Comparison of ENCODE assay signal across 8 cellular contexts in the genomic region with DNA sequence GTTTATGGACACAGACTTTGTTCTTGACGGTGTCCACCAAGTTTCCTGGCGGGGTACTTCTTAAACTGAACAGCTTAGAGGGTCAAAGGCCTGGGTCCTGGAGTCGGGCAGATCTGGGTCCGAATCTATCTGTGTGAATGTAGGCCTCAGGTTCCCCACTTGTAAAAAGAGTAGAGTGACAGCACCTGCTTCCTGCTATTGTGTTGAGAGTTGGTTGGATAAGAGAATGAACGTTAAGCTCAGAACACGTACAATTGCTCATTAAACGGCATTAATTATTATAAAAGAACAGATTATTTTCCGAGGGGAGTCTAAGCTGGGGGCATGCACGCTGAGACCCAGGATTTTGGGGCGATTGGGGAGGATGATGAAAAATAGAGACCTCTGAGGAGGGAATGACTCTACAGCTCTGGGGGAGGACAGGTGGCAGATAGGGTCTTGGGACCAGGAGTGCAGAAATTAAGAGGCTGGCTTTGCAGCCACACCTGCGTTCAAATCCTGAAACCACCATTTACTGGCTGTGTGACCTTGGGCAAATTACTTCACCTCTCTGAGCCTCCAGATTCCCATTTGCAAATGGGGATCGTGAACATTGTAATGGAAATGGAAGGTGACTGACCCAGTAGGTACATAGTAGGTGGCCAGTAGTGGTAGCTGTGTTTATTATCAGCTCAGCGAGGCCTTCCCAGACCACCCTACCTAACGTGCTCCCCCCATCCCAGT. TPM values are rescaled to one million over a fixed set of nuclear protein-coding genes. Genes with fewer than 3 reads are reported as not detected.
DNase-seq lines count a peak whose midpoint lies in the region; ATAC-seq and TF ChIP-seq lines count a peak whose summit lies in the region.

No MANE protein-coding gene starts in this region.

- H3K36me3 ChIP-seq in heart right ventricle (no peaks in the 10 kb centered on the region), mesodermal cell (ENCODE audit: control insufficient read depth, insufficient read depth, low read length) (peaks cover 1% of the 10 kb centered on the region), aorta (ENCODE audit: control insufficient read depth in 1 of 2, insufficient read depth in 2 of 2, low read length in 1 of 2) (no peaks in the 10 kb centered on the region)

- H3K27ac ChIP-seq in heart right ventricle (peak overlapping the region in 7 of 10 donors; percentile 78 to 89 (median 84)), mesodermal cell (ENCODE audit: low read depth, low read length, severe bottlenecking) (no peak overlapping the region), aorta (ENCODE audit: low read depth in 1 of 2, low read length in 2 of 2) (no peak overlapping the region)

- H3K4me3 ChIP-seq in heart right ventricle, result peak overlapping the region; percentile 62 to 97 (median 84)
- peak overlapping the region; percentile 91 for H3K4me3 ChIP-seq in mesodermal cell (ENCODE audit: extremely low read depth, insufficient read depth, low read length, poor library complexity, severe bottlenecking)
- H3K4me3 ChIP-seq in aorta (ENCODE audit: low read length in 2 of 2), result peak overlapping the region; percentile 73 to 94

- peaks cover 4% of the 10 kb centered on the region for H3K27me3 Mint-ChIP-seq in brain

- peaks cover 71% of the 10 kb centered on the region for H3K4me1 Mint-ChIP-seq in brain

- no peaks in the 10 kb centered on the region for H3K9me3 ChIP-seq in heart right ventricle
- H3K9me3 ChIP-seq in mesodermal cell (ENCODE audit: control insufficient read depth, low read length), result no peaks in the 10 kb centered on the region
- H3K9me3 ChIP-seq in aorta (ENCODE audit: control insufficient read depth, low read length), result no peaks in the 10 kb centered on the region

- peak overlapping the region; percentile 86 to 96 (median 91) for H3K4me3 Mint-ChIP-seq in brain

- H3K27ac Mint-ChIP-seq in brain, result peak overlapping the region; percentile 9 to 88 (median 77)

- no peak for DNase-seq in heart right ventricle
- no peak for DNase-seq in left cardiac atrium
- DNase-seq in aorta, result no peak

- whole genome bisulfite sequencing in heart right ventricle, 2 donors, result 35 to 37% methylated on average over 14 of the region's 14 CpGs
- 48 to 52% methylated on average over 9 to 13 of the region's 14 CpGs for WGBS in mesodermal cell (ENCODE audit: insufficient coverage in 2 of 2), 2 experiments
- 35 to 39% methylated on average over 14 of the region's 14 CpGs for WGBS in aorta, 2 donors

- H3K4me1 ChIP-seq in heart right ventricle (peaks cover 9 to 65% (median 48%) of the 10 kb centered on the region in 9 donors), mesodermal cell (ENCODE audit: control insufficient read depth, insufficient read depth, low read length, poor library complexity, severe bottlenecking) (peaks cover 47% of the 10 kb centered on the region), aorta (ENCODE audit: control insufficient read depth in 1 of 2, insufficient read depth in 2 of 2, low read length in 2 of 2) (peaks cover 0 to 3% of the 10 kb centered on the region in 2 donors)

- H3K9me3 Mint-ChIP-seq in brain, result no peaks in the 10 kb centered on the region

- no peaks in the 10 kb centered on the region for H3K36me3 Mint-ChIP-seq in brain

- ATAC-seq in heart right ventricle, result no peak
- no peak for ATAC-seq in left cardiac atrium
- ATAC-seq in aorta (ENCODE audit: low FRiP score), result no peak
- ATAC-seq in GM21381 (IDR thresholded peaks at IDR 0.05; ENCODE audit: unreplicated experiment), result no peak
- ATAC-seq in GM21528 (IDR thresholded peaks at IDR 0.05; ENCODE audit: low FRiP score, unreplicated experiment), result no peak
- ATAC-seq in GM21717 (IDR thresholded peaks at IDR 0.05; ENCODE audit: unreplicated experiment), result no peak

- H3K27me3 ChIP-seq in heart right ventricle (no peaks in the 10 kb centered on the region), aorta (ENCODE audit: control insufficient read depth in 1 of 2, insufficient read depth in 2 of 2, low read length in 1 of 2) (no peaks in the 10 kb centered on the region)

- TF ChIP-seq CTCF in heart right ventricle (IDR thresholded peaks at IDR 0.05) (no peak), brain (conservative IDR thresholded peaks at IDR 0.05) (no peak)

- intact Hi-C loops in heart right ventricle (cut with DNase I) (no loop called here), left cardiac atrium (cut with DNase I) (no loop called here), aorta (cut with DNase I) (no loop called here)

RNA-seq across cellular contexts. Expression of a gene that starts 0.9 kb away (rescaled TPM):
- total RNA-seq in heart right ventricle (10 to 100 TPM; 17.2 to 30.8 (median 23.2) TPM), left cardiac atrium (10 to 100 TPM; 25.5 to 30.2 TPM), aorta (10 to 100 TPM; 27.1 to 28.8 TPM)
- polyA plus RNA-seq in heart right ventricle (10 to 100 TPM; 12.1 to 16.7 TPM), brain (ENCODE audit: insufficient read depth, low read depth, low replicate concordance) (22.2 TPM), aorta (10 to 100 TPM in 1 of 2 donors, 1 to 10 TPM in 1; 5.9 to 10.9 TPM)
- polyA plus RNA-seq in mesodermal cell (2013, experiment 1 of 2), result 18.3 TPM
- 17.3 TPM for polyA plus RNA-seq in mesodermal cell (2013, experiment 2 of 2)

RNA-seq across cellular contexts. Expression of a gene that starts 3.0 kb away (rescaled TPM):
- total RNA-seq in heart right ventricle (100 to 1,000 TPM in 4 of 10 donors, 10 to 100 TPM in 6; 68.8 to 109 (median 81.6) TPM), left cardiac atrium (10 to 100 TPM; 68.5 to 84.9 TPM), aorta (10 to 100 TPM; 41.4 to 42.3 TPM)
- polyA plus RNA-seq in heart right ventricle (100 to 1,000 TPM in 1 of 2 donors, 10 to 100 TPM in 1; 91.4 to 104 TPM), brain (ENCODE audit: insufficient read depth, low read depth, low replicate concordance) (71.5 TPM), aorta (10 to 100 TPM; 46.6 to 60.1 TPM)
- polyA plus RNA-seq in mesodermal cell (2013, experiment 1 of 2), result 36.9 TPM
- 34.8 TPM for polyA plus RNA-seq in mesodermal cell (2013, experiment 2 of 2)

Comparison
In these comparisons a context has a peak if more than half of its experiments do, and no peak if none do; other contexts are left out.
1. H3K27ac ChIP-seq: peak in heart right ventricle (7 of 10); none in mesodermal cell (single experiment) and aorta (0 of 2).
2. Peak in every context shown above with its lines, with median percentiles within 50 percentile points of each other: H3K4me3 ChIP-seq.